2 cellular contexts compared by ENCODE assay signal in the genomic region with DNA sequence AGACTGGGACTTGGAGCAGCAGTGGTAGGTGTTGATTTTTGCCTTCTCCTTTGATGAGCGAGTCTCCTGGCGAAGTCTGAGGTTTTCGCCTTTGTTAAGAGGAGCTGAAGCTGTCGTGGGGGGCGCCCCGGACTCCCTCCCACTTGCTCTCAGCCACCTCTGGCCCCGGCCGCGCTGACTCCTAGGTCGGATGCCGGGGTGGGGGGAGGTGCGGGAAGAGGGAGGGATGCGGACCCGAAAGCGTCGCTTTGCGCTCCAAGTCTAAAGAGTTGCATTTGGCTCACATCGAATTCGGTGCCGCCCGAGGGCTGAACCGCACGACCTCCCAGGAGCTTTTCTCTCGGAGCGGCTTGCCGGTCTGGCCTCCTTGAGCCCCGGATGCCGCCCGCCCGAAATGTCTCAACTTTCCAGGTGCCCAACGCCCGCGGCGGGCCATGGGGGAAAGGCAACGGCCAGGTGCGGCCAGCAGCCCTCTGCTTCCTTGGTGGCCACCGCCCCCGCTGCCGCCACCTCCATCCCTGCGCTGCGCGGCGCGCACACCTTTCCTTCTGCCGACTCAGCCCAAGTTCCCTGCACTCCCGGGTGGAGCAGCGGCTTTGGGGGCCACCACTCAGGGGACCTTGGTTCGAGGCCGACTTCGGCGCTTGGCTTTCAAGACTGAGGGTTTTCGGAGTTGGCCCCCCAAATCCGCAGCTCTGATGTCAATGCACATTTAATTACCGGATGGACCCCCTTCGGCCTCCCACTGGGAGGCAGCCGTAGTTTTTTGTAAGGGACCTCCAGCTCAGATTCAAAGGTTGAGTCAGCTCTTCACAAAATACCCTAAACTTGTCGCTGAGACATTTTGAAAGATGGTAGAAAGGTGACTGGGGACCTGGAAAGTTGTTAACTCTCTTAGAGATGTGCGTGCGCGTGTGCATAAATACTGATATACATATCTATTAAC.
TF ChIP-seq lines count a peak whose summit lies in the region.

No MANE protein-coding gene starts in this region.

TF ChIP-seq in SK-N-SH, 30 proteins besides CTCF, POLR2A, EP300 and RAD21 (continued from another document):
- TF ChIP-seq, protein P1, sequence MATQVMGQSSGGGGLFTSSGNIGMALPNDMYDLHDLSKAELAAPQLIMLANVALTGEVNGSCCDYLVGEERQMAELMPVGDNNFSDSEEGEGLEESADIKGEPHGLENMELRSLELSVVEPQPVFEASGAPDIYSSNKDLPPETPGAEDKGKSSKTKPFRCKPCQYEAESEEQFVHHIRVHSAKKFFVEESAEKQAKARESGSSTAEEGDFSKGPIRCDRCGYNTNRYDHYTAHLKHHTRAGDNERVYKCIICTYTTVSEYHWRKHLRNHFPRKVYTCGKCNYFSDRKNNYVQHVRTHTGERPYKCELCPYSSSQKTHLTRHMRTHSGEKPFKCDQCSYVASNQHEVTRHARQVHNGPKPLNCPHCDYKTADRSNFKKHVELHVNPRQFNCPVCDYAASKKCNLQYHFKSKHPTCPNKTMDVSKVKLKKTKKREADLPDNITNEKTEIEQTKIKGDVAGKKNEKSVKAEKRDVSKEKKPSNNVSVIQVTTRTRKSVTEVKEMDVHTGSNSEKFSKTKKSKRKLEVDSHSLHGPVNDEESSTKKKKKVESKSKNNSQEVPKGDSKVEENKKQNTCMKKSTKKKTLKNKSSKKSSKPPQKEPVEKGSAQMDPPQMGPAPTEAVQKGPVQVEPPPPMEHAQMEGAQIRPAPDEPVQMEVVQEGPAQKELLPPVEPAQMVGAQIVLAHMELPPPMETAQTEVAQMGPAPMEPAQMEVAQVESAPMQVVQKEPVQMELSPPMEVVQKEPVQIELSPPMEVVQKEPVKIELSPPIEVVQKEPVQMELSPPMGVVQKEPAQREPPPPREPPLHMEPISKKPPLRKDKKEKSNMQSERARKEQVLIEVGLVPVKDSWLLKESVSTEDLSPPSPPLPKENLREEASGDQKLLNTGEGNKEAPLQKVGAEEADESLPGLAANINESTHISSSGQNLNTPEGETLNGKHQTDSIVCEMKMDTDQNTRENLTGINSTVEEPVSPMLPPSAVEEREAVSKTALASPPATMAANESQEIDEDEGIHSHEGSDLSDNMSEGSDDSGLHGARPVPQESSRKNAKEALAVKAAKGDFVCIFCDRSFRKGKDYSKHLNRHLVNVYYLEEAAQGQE (IDR thresholded peaks at IDR 0.05; ENCODE audit: low read depth, low read length), result no peak
- TF ChIP-seq, protein P2, sequence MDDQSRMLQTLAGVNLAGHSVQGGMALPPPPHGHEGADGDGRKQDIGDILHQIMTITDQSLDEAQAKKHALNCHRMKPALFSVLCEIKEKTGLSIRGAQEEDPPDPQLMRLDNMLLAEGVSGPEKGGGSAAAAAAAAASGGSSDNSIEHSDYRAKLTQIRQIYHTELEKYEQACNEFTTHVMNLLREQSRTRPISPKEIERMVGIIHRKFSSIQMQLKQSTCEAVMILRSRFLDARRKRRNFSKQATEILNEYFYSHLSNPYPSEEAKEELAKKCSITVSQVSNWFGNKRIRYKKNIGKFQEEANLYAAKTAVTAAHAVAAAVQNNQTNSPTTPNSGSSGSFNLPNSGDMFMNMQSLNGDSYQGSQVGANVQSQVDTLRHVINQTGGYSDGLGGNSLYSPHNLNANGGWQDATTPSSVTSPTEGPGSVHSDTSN (IDR thresholded peaks at IDR 0.05), result no peak
- TF ChIP-seq GATA2 (CRISPR knock-in tag; IDR thresholded peaks at IDR 0.05) (no peak), NRF1 (IDR thresholded peaks at IDR 0.05; ENCODE audit: low read depth, low read length) (no peak), RXRA (IDR thresholded peaks at IDR 0.05; ENCODE audit: borderline replicate concordance, low read depth) (no peak), RFX5 (IDR thresholded peaks at IDR 0.05; ENCODE audit: low read length) (no peak), GABPA (IDR thresholded peaks at IDR 0.05; ENCODE audit: low read depth) (no peak), JUND (IDR thresholded peaks at IDR 0.05) (no peak), YY1 (IDR thresholded peaks at IDR 0.05; ENCODE audit: low read depth) (no peak), EZH2phosphoT487 (IDR thresholded peaks at IDR 0.05; ENCODE audit: borderline replicate concordance, low read depth) (no peak), FOSL2 (IDR thresholded peaks at IDR 0.05; ENCODE audit: borderline replicate concordance, low read depth) (no peak), ELF1 (IDR thresholded peaks at IDR 0.05) (no peak)
- TF ChIP-seq, protein P3, sequence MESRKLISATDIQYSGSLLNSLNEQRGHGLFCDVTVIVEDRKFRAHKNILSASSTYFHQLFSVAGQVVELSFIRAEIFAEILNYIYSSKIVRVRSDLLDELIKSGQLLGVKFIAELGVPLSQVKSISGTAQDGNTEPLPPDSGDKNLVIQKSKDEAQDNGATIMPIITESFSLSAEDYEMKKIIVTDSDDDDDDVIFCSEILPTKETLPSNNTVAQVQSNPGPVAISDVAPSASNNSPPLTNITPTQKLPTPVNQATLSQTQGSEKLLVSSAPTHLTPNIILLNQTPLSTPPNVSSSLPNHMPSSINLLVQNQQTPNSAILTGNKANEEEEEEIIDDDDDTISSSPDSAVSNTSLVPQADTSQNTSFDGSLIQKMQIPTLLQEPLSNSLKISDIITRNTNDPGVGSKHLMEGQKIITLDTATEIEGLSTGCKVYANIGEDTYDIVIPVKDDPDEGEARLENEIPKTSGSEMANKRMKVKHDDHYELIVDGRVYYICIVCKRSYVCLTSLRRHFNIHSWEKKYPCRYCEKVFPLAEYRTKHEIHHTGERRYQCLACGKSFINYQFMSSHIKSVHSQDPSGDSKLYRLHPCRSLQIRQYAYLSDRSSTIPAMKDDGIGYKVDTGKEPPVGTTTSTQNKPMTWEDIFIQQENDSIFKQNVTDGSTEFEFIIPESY (IDR thresholded peaks at IDR 0.05; ENCODE audit: borderline replicate concordance, low read depth), result no peak

TF ChIP-seq in SK-N-SH treated with all-trans-retinoic acid at 6 μM for 48 hours, 23 proteins besides CTCF, POLR2A, EP300 and RAD21 (continued from another document):
- TF ChIP-seq, protein P4, sequence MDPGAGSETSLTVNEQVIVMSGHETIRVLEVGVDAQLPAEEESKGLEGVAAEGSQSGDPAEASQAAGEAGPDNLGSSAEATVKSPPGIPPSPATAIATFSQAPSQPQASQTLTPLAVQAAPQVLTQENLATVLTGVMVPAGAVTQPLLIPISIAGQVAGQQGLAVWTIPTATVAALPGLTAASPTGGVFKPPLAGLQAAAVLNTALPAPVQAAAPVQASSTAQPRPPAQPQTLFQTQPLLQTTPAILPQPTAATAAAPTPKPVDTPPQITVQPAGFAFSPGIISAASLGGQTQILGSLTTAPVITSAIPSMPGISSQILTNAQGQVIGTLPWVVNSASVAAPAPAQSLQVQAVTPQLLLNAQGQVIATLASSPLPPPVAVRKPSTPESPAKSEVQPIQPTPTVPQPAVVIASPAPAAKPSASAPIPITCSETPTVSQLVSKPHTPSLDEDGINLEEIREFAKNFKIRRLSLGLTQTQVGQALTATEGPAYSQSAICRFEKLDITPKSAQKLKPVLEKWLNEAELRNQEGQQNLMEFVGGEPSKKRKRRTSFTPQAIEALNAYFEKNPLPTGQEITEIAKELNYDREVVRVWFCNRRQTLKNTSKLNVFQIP (CRISPR knock-in tag; IDR thresholded peaks at IDR 0.05; ENCODE audit: borderline replicate concordance, low read depth), result no peak
- no peak for TF ChIP-seq ESRRG (CRISPR knock-in tag; IDR thresholded peaks at IDR 0.05)
- TF ChIP-seq, protein P5, sequence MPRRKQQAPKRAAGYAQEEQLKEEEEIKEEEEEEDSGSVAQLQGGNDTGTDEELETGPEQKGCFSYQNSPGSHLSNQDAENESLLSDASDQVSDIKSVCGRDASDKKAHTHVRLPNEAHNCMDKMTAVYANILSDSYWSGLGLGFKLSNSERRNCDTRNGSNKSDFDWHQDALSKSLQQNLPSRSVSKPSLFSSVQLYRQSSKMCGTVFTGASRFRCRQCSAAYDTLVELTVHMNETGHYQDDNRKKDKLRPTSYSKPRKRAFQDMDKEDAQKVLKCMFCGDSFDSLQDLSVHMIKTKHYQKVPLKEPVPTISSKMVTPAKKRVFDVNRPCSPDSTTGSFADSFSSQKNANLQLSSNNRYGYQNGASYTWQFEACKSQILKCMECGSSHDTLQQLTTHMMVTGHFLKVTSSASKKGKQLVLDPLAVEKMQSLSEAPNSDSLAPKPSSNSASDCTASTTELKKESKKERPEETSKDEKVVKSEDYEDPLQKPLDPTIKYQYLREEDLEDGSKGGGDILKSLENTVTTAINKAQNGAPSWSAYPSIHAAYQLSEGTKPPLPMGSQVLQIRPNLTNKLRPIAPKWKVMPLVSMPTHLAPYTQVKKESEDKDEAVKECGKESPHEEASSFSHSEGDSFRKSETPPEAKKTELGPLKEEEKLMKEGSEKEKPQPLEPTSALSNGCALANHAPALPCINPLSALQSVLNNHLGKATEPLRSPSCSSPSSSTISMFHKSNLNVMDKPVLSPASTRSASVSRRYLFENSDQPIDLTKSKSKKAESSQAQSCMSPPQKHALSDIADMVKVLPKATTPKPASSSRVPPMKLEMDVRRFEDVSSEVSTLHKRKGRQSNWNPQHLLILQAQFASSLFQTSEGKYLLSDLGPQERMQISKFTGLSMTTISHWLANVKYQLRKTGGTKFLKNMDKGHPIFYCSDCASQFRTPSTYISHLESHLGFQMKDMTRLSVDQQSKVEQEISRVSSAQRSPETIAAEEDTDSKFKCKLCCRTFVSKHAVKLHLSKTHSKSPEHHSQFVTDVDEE (CRISPR knock-in tag; IDR thresholded peaks at IDR 0.05), result no peak
- no peak for TF ChIP-seq BACH2 (CRISPR knock-in tag; IDR thresholded peaks at IDR 0.05; ENCODE audit: borderline replicate concordance)
- TF ChIP-seq ZNF70 (CRISPR knock-in tag; IDR thresholded peaks at IDR 0.05), result no peak
- TF ChIP-seq ZNF8 (CRISPR knock-in tag; IDR thresholded peaks at IDR 0.05), result no peak
- no peak for TF ChIP-seq PPARA (CRISPR knock-in tag; IDR thresholded peaks at IDR 0.05; ENCODE audit: borderline replicate concordance)
- TF ChIP-seq CSDC2 (CRISPR knock-in tag; IDR thresholded peaks at IDR 0.05), result no peak
- no peak for TF ChIP-seq GLIS3 (CRISPR knock-in tag; IDR thresholded peaks at IDR 0.05)
- TF ChIP-seq ZC3H10 (CRISPR knock-in tag; IDR thresholded peaks at IDR 0.05), result no peak
- no peak for TF ChIP-seq TOX (CRISPR knock-in tag; IDR thresholded peaks at IDR 0.05; ENCODE audit: borderline replicate concordance)
- TF ChIP-seq ARNTL (CRISPR knock-in tag; IDR thresholded peaks at IDR 0.05; ENCODE audit: borderline replicate concordance, low read depth), result no peak
